8 cellular contexts compared by ENCODE assay signal in genomic region chr7:27169658-27170493, GRCh38. TPM values are rescaled to one million over a fixed set of nuclear protein-coding genes. Genes with fewer than 3 reads are reported as not detected.
DNase-seq lines count a peak whose midpoint lies in the region; ATAC-seq, FAIRE-seq and TF ChIP-seq lines count a peak whose summit lies in the region.

No MANE protein-coding gene starts in this region.

- H4K20me1 ChIP-seq in GM23338 (replicated peaks; ENCODE audit: insufficient read depth): peaks cover 44% of the 10 kb centered on the region

- H3K4me1 Mint-ChIP-seq in GM23338: peaks cover 14% of the 10 kb centered on the region; the same call in 2 of the 3 replicates
- peaks cover 34 to 46% (median 44%) of the 10 kb centered on the region in 3 donors for H3K4me1 Mint-ChIP-seq in T-cell

- no peak; the same call in 1 of the 2 replicates for TF ChIP-seq POLR2A in A549 (IDR thresholded peaks at IDR 0.05; ENCODE audit: low read length)

- H3K9me3 ChIP-seq in A549 (no peaks in the 10 kb centered on the region), mesenchymal stem cell (ENCODE audit: control insufficient read depth, low read length) (no peaks in the 10 kb centered on the region)

- H3K9me2 ChIP-seq in GM23338 (ENCODE audit: insufficient read depth): no peaks in the 10 kb centered on the region

- peak overlapping the region; percentile 96 for H2BK5ac ChIP-seq in mesenchymal stem cell (ENCODE audit: low read depth, low read length, poor library complexity, severe bottlenecking)

- peak overlapping the region; percentile 85 for H2BK15ac ChIP-seq in mesenchymal stem cell (ENCODE audit: low read depth, poor library complexity, severe bottlenecking)

- H3K4ac ChIP-seq in mesenchymal stem cell (ENCODE audit: low read depth in 1 of 2, low read length in 2 of 2): peak overlapping the region; percentile 87 to 95

- H3K27ac Mint-ChIP-seq in GM23338 (no peak overlapping the region), T-cell (no peak overlapping the region)

- H2BK120ac ChIP-seq in mesenchymal stem cell (ENCODE audit: low read depth, low read length): peak overlapping the region; percentile 89

- DNase-seq in A549 (ENCODE audit: low read depth in 1 of 2, low spot score in 1 of 2): peak in 1 of 2 experiments; percentile 30
- DNase-seq in GM23338 (ENCODE audit: low spot score): peak; percentile 82
- DNase-seq in T-cell: no peak
- DNase-seq in mesenchymal stem cell: peak; percentile 66
- no peak for DNase-seq in epidermal melanocyte (ENCODE audit: insufficient read length, low spot score)
- DNase-seq in HUDEP-2 (lab: John Stamatoyannopoulos, UW; ENCODE audit: unreplicated experiment in 76 of 76): no peak
- no peak for DNase-seq in NCI-H2227 treated with DMSO at 0.1 percent for 48 hours (lab: John Stamatoyannopoulos, UW)

- H3K27me3 Mint-ChIP-seq in GM23338 (ENCODE audit: insufficient read depth, low read depth, poor library complexity) (peaks cover 95% of the 10 kb centered on the region), T-cell (peaks cover 54 to 72% of the 10 kb centered on the region in 2 donors)

- H4K8ac ChIP-seq in mesenchymal stem cell (ENCODE audit: low read length): peak overlapping the region; percentile 88

- H3K4me2 ChIP-seq in A549: peak overlapping the region; percentile 73
- H3K4me2 ChIP-seq in GM23338: peak overlapping the region; percentile 55
- H3K4me2 ChIP-seq in mesenchymal stem cell (ENCODE audit: low read length, poor library complexity, severe bottlenecking): peak overlapping the region; percentile 54

- no peaks in the 10 kb centered on the region for H3K79me2 ChIP-seq in GM23338 (replicated peaks; ENCODE audit: insufficient read depth)

- peaks cover 4% of the 10 kb centered on the region; the same call in 1 of the 3 replicates for H3K4me1 ChIP-seq in A549
- peaks cover 20% of the 10 kb centered on the region for H3K4me1 ChIP-seq in GM23338 (ENCODE audit: insufficient read depth)
- peaks cover 15% of the 10 kb centered on the region for H3K4me1 ChIP-seq in mesenchymal stem cell (ENCODE audit: control insufficient read depth, insufficient read depth, low read depth, low read length)

- H3K27ac ChIP-seq in A549: peak overlapping the region; percentile 79 to 93
- H3K27ac ChIP-seq in GM23338 (ENCODE audit: low read depth): no peak overlapping the region
- H3K27ac ChIP-seq in mesenchymal stem cell (ENCODE audit: low read length, poor library complexity, severe bottlenecking): peak overlapping the region; percentile 93

- H3K4me3 ChIP-seq in A549 (peak overlapping the region; percentile 55), GM23338 (peak overlapping the region; percentile 36), mesenchymal stem cell (ENCODE audit: insufficient read depth in 1 of 2, low read depth in 1 of 2, low read length in 2 of 2) (peak overlapping the region; percentile 70 to 92)

- H3K9me3 Mint-ChIP-seq in GM23338: peaks cover 19% of the 10 kb centered on the region; the same call in 2 of the 3 replicates
- no peaks in the 10 kb centered on the region for H3K9me3 Mint-ChIP-seq in T-cell

- no peak for FAIRE-seq in A549 (lab: Jason Lieb, UNC)

- no peak overlapping the region for H2AFZ ChIP-seq in GM23338
- H2AFZ ChIP-seq in mesenchymal stem cell (ENCODE audit: low read depth, low read length): peak overlapping the region; percentile 34

- TF ChIP-seq RAD21 in A549 (conservative IDR thresholded peaks at IDR 0.05 in 1 of 2, IDR thresholded peaks at IDR 0.05 in 1 of 2): no peak

- peak overlapping the region; percentile 75 to 93 for H2BK12ac ChIP-seq in mesenchymal stem cell (ENCODE audit: low read length in 2 of 2)

- H3K36me3 ChIP-seq in GM23338 (ENCODE audit: insufficient read depth): no peaks in the 10 kb centered on the region
- H3K36me3 ChIP-seq in mesenchymal stem cell (ENCODE audit: control insufficient read depth in 1 of 2, insufficient read depth in 2 of 2, low read depth in 1 of 2, low read length in 2 of 2): peaks cover 4 to 68% of the 10 kb centered on the region in 2 experiments

- CTCF ChIA-PET in A549 (lab: Yijun Ruan, JAX): interaction anchor here (1.5 to 6.1 kb wide), 4 partner anchors 8 to 800 kb away, joined by 4 to 47 read pairs (median 20); no protein-coding TSS in a partner anchor
- CTCF ChIA-PET in T-cell (lab: Charles Lee): interaction anchor here in 1 of 2 donors (1.3 kb wide), 2 partner anchors 9 to 20 kb away, joined by 3 read pairs; no protein-coding TSS in a partner anchor

- POLR2A ChIA-PET in A549 (lab: Yijun Ruan, JAX): interaction anchor here (0.6 to 0.8 kb wide), 2 partner anchors 19 to 628 kb away, joined by 3 read pairs; no protein-coding TSS in a partner anchor
- POLR2A ChIA-PET in T-cell (lab: Charles Lee): no interaction called here

- H4K91ac ChIP-seq in mesenchymal stem cell (ENCODE audit: low read length): peak overlapping the region; percentile 80

- no peaks in the 10 kb centered on the region for H3K79me1 ChIP-seq in mesenchymal stem cell (replicated peaks; ENCODE audit: low read length, poor library complexity, severe bottlenecking)

- no peak overlapping the region; the same call in 2 of the 3 replicates for H3K4me3 Mint-ChIP-seq in GM23338
- peak overlapping the region in 2 of 3 donors; percentile 37 to 74 for H3K4me3 Mint-ChIP-seq in T-cell

- peaks cover 55% of the 10 kb centered on the region for H3F3A ChIP-seq in GM23338 (replicated peaks; ENCODE audit: low read depth)

- H3K14ac ChIP-seq in mesenchymal stem cell (ENCODE audit: low read length in 2 of 2): peak overlapping the region in 1 of 2 experiments; percentile 98

- H3K23ac ChIP-seq in mesenchymal stem cell (ENCODE audit: low read length in 2 of 2): peak overlapping the region; percentile 73 to 98

- TF ChIP-seq CTCF in A549 (IDR thresholded peaks at IDR 0.05) (no peak), GM23338 (conservative IDR thresholded peaks at IDR 0.05; ENCODE audit: low read depth in 2 of 2) (no peak)

- no peaks in the 10 kb centered on the region; the same call in 2 of the 3 replicates for H3K36me3 Mint-ChIP-seq in GM23338 (ENCODE audit: low read depth)
- no peaks in the 10 kb centered on the region for H3K36me3 Mint-ChIP-seq in T-cell

- 48% methylated on average over 37 of the region's 49 CpGs for WGBS in A549 (ENCODE audit: missing lambda C conversion rate)
- 5% methylated on average over 27 of the region's 49 CpGs for WGBS in mesenchymal stem cell

- H2AK5ac ChIP-seq in mesenchymal stem cell (ENCODE audit: low read length, severe bottlenecking): peak overlapping the region; percentile 56

- H3K18ac ChIP-seq in mesenchymal stem cell (ENCODE audit: low read depth in 1 of 2, low read length in 2 of 2): peak overlapping the region; percentile 87 to 97

- peaks cover 100% of the 10 kb centered on the region for H3K27me3 ChIP-seq in GM23338 (ENCODE audit: insufficient read depth)
- peaks cover 0 to 8% of the 10 kb centered on the region in 2 experiments for H3K27me3 ChIP-seq in mesenchymal stem cell (ENCODE audit: control insufficient read depth in 1 of 2, insufficient read depth in 1 of 2, low read length in 2 of 2)

- ATAC-seq in A549 (peak; percentile 70 to 75), GM23338 (peak; percentile 34), T-cell (replicated peaks in 1 of 4) (peak in 1 of 4 experiments; percentile 42), HG03097 (IDR thresholded peaks at IDR 0.05; ENCODE audit: low FRiP score, unreplicated experiment) (no peak)

- H3K9ac ChIP-seq in mesenchymal stem cell (ENCODE audit: low read length): peak overlapping the region; percentile 90

- no peak for TF ChIP-seq EP300 in A549 (IDR thresholded peaks at IDR 0.05)

RNA-seq across cellular contexts. Expression of gene HOXA10, which starts 4.2 kb away (rescaled TPM):
- polyA plus RNA-seq in A549 (2011; rRNA removed) (5.7 and 7.7 TPM in 2 replicates), A549 (2017; fragmentation: RNase III; extraction: RNeasy Plus Mini Kit Qiagen cat#74134 plus additional on column Dnase treatment) (5.0 to 5.7 TPM (median 5.2 TPM) in 3 replicates), GM23338 (2016; fragmentation: Nextera tagmentation; extraction: Ambion mirVana) (not detected in 2 replicates)
- polyA plus RNA-seq in A549 (2012; cell fraction: cytosol; rRNA removed): 4.5 and 5.1 TPM in 2 replicates
- 2.4 and 4.6 TPM in 2 replicates for polyA plus RNA-seq in A549 (2012; cell fraction: nucleus; rRNA removed)
- polyA minus RNA-seq in A549 (2011; rRNA and poly(A)+ RNA removed): 3.9 and 4.2 TPM in 2 replicates
- not detected in 2 replicates for total RNA-seq in GM23338 (2014; rRNA removed; shearing (Covaris generic))
- under 1 TPM in 3 of 5 donors, not detected in 2; 0.36 to 0.75 (median 0.51) TPM for total RNA-seq in T-cell
- polyA plus RNA-seq in mesenchymal stem cell (2013, experiment 1 of 2): 6.9 TPM
- polyA plus RNA-seq in mesenchymal stem cell (2013, experiment 2 of 2): 7.1 TPM

RNA-seq across cellular contexts. Expression of gene HOXA9, which starts 4.5 kb away (rescaled TPM):
- polyA plus RNA-seq in A549 (2011; rRNA removed) (1.1 and 1.4 TPM in 2 replicates), A549 (2017; fragmentation: RNase III; extraction: RNeasy Plus Mini Kit Qiagen cat#74134 plus additional on column Dnase treatment) (1.1 to 1.4 TPM (median 1.3 TPM) in 3 replicates), GM23338 (2016; fragmentation: Nextera tagmentation; extraction: Ambion mirVana) (not detected in 2 replicates)
- polyA plus RNA-seq in A549 (2012; cell fraction: cytosol; rRNA removed): 0.91 and 1.2 TPM in 2 replicates
- 2.6 and 4.6 TPM in 2 replicates for polyA plus RNA-seq in A549 (2012; cell fraction: nucleus; rRNA removed)
- 0.44 TPM in 1 of 2 replicates, not detected in the other for polyA minus RNA-seq in A549 (2011; rRNA and poly(A)+ RNA removed)
- not detected in 2 replicates for total RNA-seq in GM23338 (2014; rRNA removed; shearing (Covaris generic))
- under 1 TPM; 0.57 to 0.95 (median 0.79) TPM for total RNA-seq in T-cell
- polyA plus RNA-seq in mesenchymal stem cell (2013, experiment 1 of 2): 9.8 TPM
- polyA plus RNA-seq in mesenchymal stem cell (2013, experiment 2 of 2): 9.8 TPM

RNA-seq across cellular contexts. Expression of gene HOXA7, which starts 13.4 kb away (rescaled TPM):
- polyA plus RNA-seq in A549 (2011; rRNA removed) (3.3 and 4.1 TPM in 2 replicates), A549 (2017; fragmentation: RNase III; extraction: RNeasy Plus Mini Kit Qiagen cat#74134 plus additional on column Dnase treatment) (3.7 to 4.8 TPM (median 4.5 TPM) in 3 replicates), GM23338 (2016; fragmentation: Nextera tagmentation; extraction: Ambion mirVana) (0.24 TPM in 1 of 2 replicates, not detected in the other)
- 3.1 and 3.5 TPM in 2 replicates for polyA plus RNA-seq in A549 (2012; cell fraction: cytosol; rRNA removed)
- 2.0 and 2.4 TPM in 2 replicates for polyA plus RNA-seq in A549 (2012; cell fraction: nucleus; rRNA removed)
- 1.7 and 2.3 TPM in 2 replicates for polyA minus RNA-seq in A549 (2011; rRNA and poly(A)+ RNA removed)
- not detected in 2 replicates for total RNA-seq in GM23338 (2014; rRNA removed; shearing (Covaris generic))
- under 1 TPM in 1 of 5 donors, not detected in 4; 0.67 TPM for total RNA-seq in T-cell
- polyA plus RNA-seq in mesenchymal stem cell (2013, experiment 1 of 2): 3.1 TPM
- polyA plus RNA-seq in mesenchymal stem cell (2013, experiment 2 of 2): 3.2 TPM

RNA-seq across cellular contexts. Expression of gene HOXA11, which starts 15.2 kb away (rescaled TPM):
- polyA plus RNA-seq in A549 (2011; rRNA removed) (0.68 and 0.69 TPM in 2 replicates), A549 (2017; fragmentation: RNase III; extraction: RNeasy Plus Mini Kit Qiagen cat#74134 plus additional on column Dnase treatment) (0.59 to 0.84 TPM (median 0.61 TPM) in 3 replicates), GM23338 (2016; fragmentation: Nextera tagmentation; extraction: Ambion mirVana) (not detected in 2 replicates)
- 0.52 and 0.73 TPM in 2 replicates for polyA plus RNA-seq in A549 (2012; cell fraction: cytosol; rRNA removed)
- 0.36 and 0.40 TPM in 2 replicates for polyA plus RNA-seq in A549 (2012; cell fraction: nucleus; rRNA removed)
- 0.25 and 0.44 TPM in 2 replicates for polyA minus RNA-seq in A549 (2011; rRNA and poly(A)+ RNA removed)
- total RNA-seq in GM23338 (2014; rRNA removed; shearing (Covaris generic)): not detected in 2 replicates
- not detected for total RNA-seq in T-cell
- 1.4 TPM for polyA plus RNA-seq in mesenchymal stem cell (2013, experiment 1 of 2)
- polyA plus RNA-seq in mesenchymal stem cell (2013, experiment 2 of 2): 1.3 TPM

RNA-seq across cellular contexts. Expression of gene HOXA3, which starts 17.5 kb away (rescaled TPM):
- polyA plus RNA-seq in A549 (2011; rRNA removed) (3.3 TPM in 2 replicates), A549 (2017; fragmentation: RNase III; extraction: RNeasy Plus Mini Kit Qiagen cat#74134 plus additional on column Dnase treatment) (5.8 to 11.4 TPM (median 8.7 TPM) in 3 replicates), GM23338 (2016; fragmentation: Nextera tagmentation; extraction: Ambion mirVana) (not detected in 2 replicates)
- polyA plus RNA-seq in A549 (2012; cell fraction: cytosol; rRNA removed): 6.1 and 9.5 TPM in 2 replicates
- polyA plus RNA-seq in A549 (2012; cell fraction: nucleus; rRNA removed): 14.6 and 17.5 TPM in 2 replicates
- 1.5 and 2.5 TPM in 2 replicates for polyA minus RNA-seq in A549 (2011; rRNA and poly(A)+ RNA removed)
- total RNA-seq in GM23338 (2014; rRNA removed; shearing (Covaris generic)): not detected in 2 replicates
- total RNA-seq in T-cell: 1 to 10 TPM in 1 of 5 donors, under 1 TPM in 1, not detected in 3; 0.79 to 1.4 TPM
- 0.39 TPM for polyA plus RNA-seq in mesenchymal stem cell (2013, experiment 1 of 2)
- polyA plus RNA-seq in mesenchymal stem cell (2013, experiment 2 of 2): 0.51 TPM

Comparison
In these comparisons a context has a peak if more than half of its experiments do, and no peak if none do; other contexts are left out.
1. DNase-seq: peak in GM23338 (single experiment) and mesenchymal stem cell (single experiment); none in T-cell (0 of 34), epidermal melanocyte (single experiment), HUDEP-2 (0 of 76) and NCI-H2227 treated with DMSO at 0.1 percent for 48 hours (single experiment).
2. Peak in every context shown above with its lines, with median percentiles within 50 percentile points of each other: H3K4me2 ChIP-seq and H3K4me3 ChIP-seq.